In the genomic region with DNA sequence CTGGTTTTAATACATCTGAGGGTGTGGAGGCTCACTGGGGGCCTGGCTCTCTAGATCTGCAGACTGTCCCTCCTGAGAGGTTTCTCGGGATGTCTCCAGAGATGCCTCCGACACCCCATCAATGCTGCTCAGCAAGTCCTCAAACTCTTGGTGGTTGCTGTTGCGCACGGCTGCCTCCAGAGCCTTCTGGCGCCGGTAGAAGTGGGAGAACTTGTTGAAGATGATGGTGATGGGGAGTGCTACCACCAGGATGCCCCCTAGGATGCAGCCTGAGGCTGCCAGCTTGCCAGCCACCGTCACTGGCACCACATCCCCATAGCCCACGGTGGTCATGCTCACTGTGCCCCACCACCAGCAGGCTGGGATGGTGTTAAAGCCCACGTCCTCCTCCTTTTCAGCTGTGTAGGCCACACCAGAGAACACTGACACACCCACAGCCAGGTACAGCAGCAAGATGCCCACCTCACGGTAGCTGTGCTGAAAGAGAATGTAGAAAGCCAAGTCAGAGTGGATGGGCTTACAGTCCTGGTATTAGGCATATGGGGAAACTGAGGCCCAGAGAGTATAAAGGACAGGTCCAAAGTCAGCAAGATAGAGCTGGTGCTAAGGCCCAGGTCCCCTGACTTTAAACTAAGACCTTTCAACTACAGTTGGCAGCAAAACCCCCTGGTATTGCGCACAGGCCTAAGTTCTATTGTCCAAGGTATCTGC, we compare ENCODE assay signal across 22 cellular contexts. TPM values are rescaled to one million over a fixed set of nuclear protein-coding genes. Genes with fewer than 3 reads are reported as not detected.
A peak's percentile ranks its signal among the peaks of the same experiment; 100 is the strongest.
DNase-seq lines count a peak whose midpoint lies in the region; TF ChIP-seq lines count a peak whose summit lies in the region.
"Had no signal": no experiment of that assay in that cellular context is flagged by ENCODE, and none has a peak within 500 bp of the region (broad histone marks: within the 10 kb centered on the region; RNA-seq: fewer than 3 reads in every experiment).

No MANE protein-coding gene starts in this region.

- peaks cover 5% of the 10 kb centered on the region for H3K9me3 Mint-ChIP-seq in endodermal cell
- H3K9me3 Mint-ChIP-seq: CD4-positive, CD25-positive, alpha-beta regulatory T cell; HFFc6 had no signal

- in situ Hi-C loops in GM23248 (cut with MboI) (loop anchor here (10.0 kb wide), 2 partner anchors 50 to 80 kb away; no protein-coding TSS in a partner anchor), HAP-1 (cut with MboI; ENCODE audit: low sequenced_read_pairs) (loop anchor here (5.0 kb wide), 1 partner anchor 83 kb away; no protein-coding TSS in a partner anchor)

- H3K36me3 ChIP-seq in GM23248 (ENCODE audit: low read depth) (no peaks in the 10 kb centered on the region), KMS-11 (ENCODE audit: insufficient read depth) (no peaks in the 10 kb centered on the region), SU-DHL-6 (ENCODE audit: low read length) (no peaks in the 10 kb centered on the region), trophoblast cell (ENCODE audit: control insufficient read depth in 1 of 2, insufficient read depth in 2 of 2, low read length in 2 of 2) (peaks cover 11 to 19% of the 10 kb centered on the region in 2 experiments), HAP-1 (replicated peaks) (no peaks in the 10 kb centered on the region), endodermal cell (ENCODE audit: control insufficient read depth, insufficient read depth, low read length) (no peaks in the 10 kb centered on the region)
- H3K36me3 ChIP-seq: BLaER1, SJCRH30 had no signal

- H4K91ac ChIP-seq in trophoblast cell (ENCODE audit: low read depth, low read length): peak overlapping the region; percentile 67

- H2BK12ac ChIP-seq in trophoblast cell (ENCODE audit: low read length): peak overlapping the region; percentile 45

- peaks cover 12% of the 10 kb centered on the region for H3K4me1 ChIP-seq in GM23248 (ENCODE audit: insufficient read depth)
- H3K4me1 ChIP-seq in KMS-11 (ENCODE audit: low read depth, poor library complexity, severe bottlenecking): peaks cover 13% of the 10 kb centered on the region
- peaks cover 0 to 6% of the 10 kb centered on the region in 2 experiments for H3K4me1 ChIP-seq in trophoblast cell (ENCODE audit: control insufficient read depth in 1 of 2, insufficient read depth in 2 of 2, low read length in 2 of 2)
- no peaks in the 10 kb centered on the region for H3K4me1 ChIP-seq in HAP-1
- H3K4me1 ChIP-seq in endodermal cell (ENCODE audit: control insufficient read depth, insufficient read depth, low read length): no peaks in the 10 kb centered on the region

- no peak overlapping the region for H3K27ac ChIP-seq in GM23248
- H3K27ac ChIP-seq in KMS-11: no peak overlapping the region
- peak overlapping the region; percentile 27; the same call in 1 of the 2 replicates for H3K27ac ChIP-seq in SU-DHL-6 (ENCODE audit: low read depth, low read length)
- H3K27ac ChIP-seq in trophoblast cell (ENCODE audit: low read depth, low read length): no peak overlapping the region
- H3K27ac ChIP-seq in endodermal cell (ENCODE audit: low read depth, low read length): no peak overlapping the region
- H3K27ac ChIP-seq: BLaER1, SJCRH30 had no signal

- H3F3A ChIP-seq in GM23248 (ENCODE audit: insufficient read depth) (peaks cover 6% of the 10 kb centered on the region), SU-DHL-6 (ENCODE audit: insufficient read depth) (no peaks in the 10 kb centered on the region)

- H3K27me3 ChIP-seq in GM23248 (replicated peaks; ENCODE audit: insufficient read depth) (0 out of 2 replicates have a peak, but pooled peaks cover 3% of the 10 kb centered on the region), KMS-11 (ENCODE audit: insufficient read depth, low read depth) (no peaks in the 10 kb centered on the region), SU-DHL-6 (ENCODE audit: low read length) (no peaks in the 10 kb centered on the region), trophoblast cell (ENCODE audit: insufficient read depth, low read length) (no peaks in the 10 kb centered on the region), HAP-1 (ENCODE audit: low read depth) (no peaks in the 10 kb centered on the region), endodermal cell (ENCODE audit: control insufficient read depth, insufficient read depth, low read length, poor library complexity, severe bottlenecking) (peaks cover 3% of the 10 kb centered on the region)
- H3K27me3 ChIP-seq: SJCRH30 had no signal

- H3K79me1 ChIP-seq in trophoblast cell (ENCODE audit: low read length): peaks cover 5% of the 10 kb centered on the region

- H4K20me1 ChIP-seq in GM23248 (ENCODE audit: insufficient read depth) (no peaks in the 10 kb centered on the region), KMS-11 (ENCODE audit: insufficient read depth) (no peaks in the 10 kb centered on the region), SU-DHL-6 (ENCODE audit: low read depth, low read length) (no peaks in the 10 kb centered on the region)
- H4K20me1 ChIP-seq: BLaER1 had no signal

- DNase-seq in GM23248 (no peak), trophoblast cell (no peak), foreskin melanocyte (no peak), HAP-1 (ENCODE audit: low spot score in 2 of 2) (no peak), endodermal cell (no peak)
- no peak for DNase-seq in activated CD4-positive, CD25-positive, alpha-beta regulatory T cell (lab: John Stamatoyannopoulos, UW)
- DNase-seq: DMS153, NCI-H1092, NCI-H1417 treated with DMSO at 0.1 percent for 48 hours, NCI-H748 treated with DMSO at 0.1 percent for 48 hours had no signal

- H3K79me2 ChIP-seq in GM23248 (ENCODE audit: insufficient read depth): no peaks in the 10 kb centered on the region
- no peaks in the 10 kb centered on the region for H3K79me2 ChIP-seq in KMS-11 (ENCODE audit: insufficient read depth, low read depth)
- H3K79me2 ChIP-seq in SU-DHL-6 (ENCODE audit: insufficient read depth, low read length): no peaks in the 10 kb centered on the region
- H3K79me2 ChIP-seq in trophoblast cell (ENCODE audit: control insufficient read depth, insufficient read depth, low read length, poor library complexity): no peaks in the 10 kb centered on the region

- no peak overlapping the region for H3K23ac ChIP-seq in trophoblast cell (ENCODE audit: low read length)

- 95 to 99% methylated on average over 11 of the region's 11 CpGs for WGBS in GM23248 (ENCODE audit: low coverage in 1 of 2, low lambda C conversion rate in 2 of 2, missing lambda C conversion rate in 2 of 2), 2 experiments
- WGBS in trophoblast cell (ENCODE audit: extremely low coverage, insufficient coverage, insufficient read length): no CpG with 5 or more reads among the region's 11 CpGs
- 95 to 100% methylated on average over 2 to 11 of the region's 11 CpGs for WGBS in endodermal cell (ENCODE audit: insufficient coverage in 1 of 2, insufficient read length in 1 of 2), 2 experiments

- H4K8ac ChIP-seq in trophoblast cell (ENCODE audit: low read depth, low read length): peak overlapping the region; percentile 47

- H2AK5ac ChIP-seq in trophoblast cell (ENCODE audit: low read length): peak overlapping the region; percentile 24

- H3K4me2 ChIP-seq in GM23248 (ENCODE audit: unreplicated experiment): no peak overlapping the region
- H3K4me2 ChIP-seq in KMS-11: peak overlapping the region; percentile 37; the same call in 1 of the 2 replicates
- H3K4me2 ChIP-seq in SU-DHL-6 (ENCODE audit: low read depth, low read length, poor library complexity, severe bottlenecking): no peak overlapping the region
- H3K4me2 ChIP-seq in trophoblast cell (ENCODE audit: low read length): no peak overlapping the region
- H3K4me2 ChIP-seq: BLaER1 had no signal

- H3K4me3 ChIP-seq in GM23248 (no peak overlapping the region), KMS-11 (IDR thresholded peaks at IDR 0.05; ENCODE audit: insufficient read depth, low read depth, low read length) (no peak overlapping the region), SU-DHL-6 (ENCODE audit: insufficient read depth, low read length, poor library complexity, severe bottlenecking) (no peak overlapping the region), trophoblast cell (ENCODE audit: low read depth, low read length) (no peak overlapping the region), HAP-1 (no peak overlapping the region), endodermal cell (ENCODE audit: low read length) (no peak overlapping the region)
- H3K4me3 ChIP-seq: BLaER1, SJCRH30 had no signal

- H3K9ac ChIP-seq in GM23248 (no peak overlapping the region), KMS-11 (no peak overlapping the region), SU-DHL-6 (ENCODE audit: low read length) (no peak overlapping the region), trophoblast cell (ENCODE audit: low read length) (no peak overlapping the region), endodermal cell (ENCODE audit: extremely low read depth, low read length, poor library complexity, severe bottlenecking) (no peak overlapping the region)
- H3K9ac ChIP-seq: BLaER1 had no signal

- no peaks in the 10 kb centered on the region for H3K9me3 ChIP-seq in GM23248 (ENCODE audit: low read depth)
- H3K9me3 ChIP-seq in SU-DHL-6 (ENCODE audit: insufficient read depth, low read length): no peaks in the 10 kb centered on the region
- H3K9me3 ChIP-seq in trophoblast cell (ENCODE audit: insufficient read depth, low read depth, low read length): peaks cover 6% of the 10 kb centered on the region
- H3K9me3 ChIP-seq in HAP-1: no peaks in the 10 kb centered on the region
- H3K9me3 ChIP-seq in endodermal cell (ENCODE audit: control insufficient read depth, low read length): no peaks in the 10 kb centered on the region
- H3K9me3 ChIP-seq: BLaER1 had no signal

- H3K27ac Mint-ChIP-seq in endodermal cell: no peak overlapping the region

- H3K9me2 ChIP-seq in GM23248 (ENCODE audit: insufficient read depth) (no peaks in the 10 kb centered on the region), SU-DHL-6 (replicated peaks; ENCODE audit: insufficient read depth, low read length) (no peaks in the 10 kb centered on the region)

- peak overlapping the region; percentile 35 for H2BK5ac ChIP-seq in trophoblast cell (ENCODE audit: low read depth, low read length, poor library complexity)

- peak overlapping the region; percentile 18 for H2BK120ac ChIP-seq in trophoblast cell (ENCODE audit: insufficient read depth, low read length, poor library complexity)

- TF ChIP-seq CTCF in KMS-11 (conservative IDR thresholded peaks at IDR 0.05; ENCODE audit: low read depth, low read length) (no peak), SU-DHL-6 (IDR thresholded peaks at IDR 0.05; ENCODE audit: insufficient read depth, low read length, poor library complexity, severe bottlenecking) (no peak), endodermal cell (conservative IDR thresholded peaks at IDR 0.05) (no peak)

- H3K14ac ChIP-seq in trophoblast cell (ENCODE audit: low read length): peak overlapping the region; percentile 36

- H3K18ac ChIP-seq in trophoblast cell (ENCODE audit: low read length): peak overlapping the region; percentile 13

- H3K4me1 Mint-ChIP-seq in endodermal cell: peaks cover 5% of the 10 kb centered on the region

- H3K4me3 Mint-ChIP-seq in endodermal cell: no peak overlapping the region
- H3K4me3 Mint-ChIP-seq: HFFc6 had no signal

- H3K27me3 Mint-ChIP-seq in endodermal cell (ENCODE audit: insufficient read depth): peaks cover 27% of the 10 kb centered on the region

- peak overlapping the region; percentile 53 for H2AFZ ChIP-seq in GM23248
- H2AFZ ChIP-seq in KMS-11 (ENCODE audit: low read depth): peak overlapping the region; percentile 28; the same call in 1 of the 2 replicates
- H2AFZ ChIP-seq in SU-DHL-6 (ENCODE audit: low read depth, low read length, severe bottlenecking): no peak overlapping the region
- no peak overlapping the region for H2AFZ ChIP-seq in trophoblast cell (ENCODE audit: insufficient read depth, low read length, poor library complexity)

- H3K4ac ChIP-seq in trophoblast cell (ENCODE audit: low read depth, low read length): peak overlapping the region; percentile 3

- no peaks in the 10 kb centered on the region for H3K36me3 Mint-ChIP-seq in endodermal cell (ENCODE audit: low read depth)
- H3K36me3 Mint-ChIP-seq: CD4-positive, CD25-positive, alpha-beta regulatory T cell had no signal

- H4K12ac ChIP-seq in trophoblast cell (ENCODE audit: low read depth, low read length): no peak overlapping the region

RNA-seq across cellular contexts. Expression of a gene that starts 5.9 kb away (rescaled TPM):
- 0.11 and 0.25 TPM in 2 replicates for total RNA-seq in GM23248 (2014; rRNA removed; shearing (Covaris generic))
- 0.55 and 0.99 TPM in 2 replicates for polyA plus RNA-seq in GM23248 (2016; fragmentation: Nextera tagmentation; extraction: Ambion mirVana)
- polyA plus RNA-seq in trophoblast cell (2013): 6.1 and 6.8 TPM in 2 replicates
- total RNA-seq in endodermal cell: 1 to 10 TPM in 1 of 2 donors, under 1 TPM in 1; 0.18 to 1.5 TPM
- polyA plus RNA-seq in endodermal cell (2013, experiment 1 of 2): 0.28 TPM
- 0.25 TPM for polyA plus RNA-seq in endodermal cell (2013, experiment 2 of 2)
- total RNA-seq: CD4-positive, CD25-positive, alpha-beta regulatory T cell; Daoy; G401; Right ventricle myocardium inferior; SJCRH30 had no signal

RNA-seq across cellular contexts. Expression of a gene that starts 20.0 kb away (rescaled TPM):
- not detected in 2 replicates for total RNA-seq in GM23248 (2014; rRNA removed; shearing (Covaris generic))
- not detected in 2 replicates for polyA plus RNA-seq in GM23248 (2016; fragmentation: Nextera tagmentation; extraction: Ambion mirVana)
- not detected in 2 replicates for polyA plus RNA-seq in trophoblast cell (2013)
- total RNA-seq in endodermal cell: not detected
- not detected for polyA plus RNA-seq in endodermal cell (2013, experiment 1 of 2)
- not detected for polyA plus RNA-seq in endodermal cell (2013, experiment 2 of 2)
- total RNA-seq: CD4-positive, CD25-positive, alpha-beta regulatory T cell; Daoy; G401; H7; HFFc6; Right ventricle myocardium inferior; SJCRH30; T-helper 1 cell treated with Interleukin-12 subunit alpha and Interleukin-12 subunit beta and Interleukin-4 antibody, amounts not matched to agents 30 ng/mL and 1 ng/mL, for 36 hours had no signal
- polyA plus RNA-seq: AG04450; CD4-positive, CD25-positive, alpha-beta regulatory T cell had no signal

RNA-seq across cellular contexts. Expression of a gene that starts 29.2 kb away (rescaled TPM):
- not detected in 2 replicates for total RNA-seq in GM23248 (2014; rRNA removed; shearing (Covaris generic))
- not detected in 2 replicates for polyA plus RNA-seq in GM23248 (2016; fragmentation: Nextera tagmentation; extraction: Ambion mirVana)
- not detected in 2 replicates for polyA plus RNA-seq in trophoblast cell (2013)
- total RNA-seq in endodermal cell: not detected
- polyA plus RNA-seq in endodermal cell (2013, experiment 1 of 2): not detected
- polyA plus RNA-seq in endodermal cell (2013, experiment 2 of 2): not detected
- total RNA-seq: CD4-positive, CD25-positive, alpha-beta regulatory T cell; Daoy; G401; H7; HFFc6; Right ventricle myocardium inferior; SJCRH30; T-helper 1 cell treated with Interleukin-12 subunit alpha and Interleukin-12 subunit beta and Interleukin-4 antibody, amounts not matched to agents 30 ng/mL and 1 ng/mL, for 36 hours had no signal
- polyA plus RNA-seq: AG04450; CD4-positive, CD25-positive, alpha-beta regulatory T cell had no signal

Comparison
In these comparisons a context has a peak if more than half of its experiments do, and no peak if none do; other contexts are left out.
1. H2AFZ ChIP-seq: peak in GM23248 (single experiment) and KMS-11 (single experiment); none in SU-DHL-6 (single experiment) and trophoblast cell (single experiment).